In the genomic region with DNA sequence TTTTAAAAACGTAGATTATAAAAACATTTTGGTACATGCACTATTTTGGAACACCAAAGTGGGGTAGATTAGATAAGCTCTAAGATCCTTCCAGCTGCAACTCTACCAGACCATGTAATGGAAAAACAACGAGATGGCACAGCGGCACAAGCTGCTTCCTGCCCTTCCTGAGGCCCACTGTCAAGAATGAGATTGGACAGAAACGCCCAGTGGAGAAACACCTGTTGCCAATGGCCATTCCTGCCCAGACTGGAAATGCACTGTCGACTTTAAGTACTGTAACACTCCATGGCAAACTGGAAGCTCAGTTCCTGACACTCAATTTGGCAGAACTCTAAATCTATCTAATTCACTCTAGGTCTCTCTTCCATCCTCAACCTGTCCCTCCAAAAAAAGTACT, we compare ENCODE assay signal across 1 cellular context.
TF ChIP-seq lines count a peak whose summit lies in the region.

No MANE protein-coding gene starts in this region.

TF ChIP-seq in HEK293, 187 proteins besides CTCF, POLR2A, EP300 and RAD21 (continued from another document):
- TF ChIP-seq ZNF768 (tag by site-specific recombination; IDR thresholded peaks at IDR 0.05) (no peak), ZNF48 (tag by site-specific recombination; IDR thresholded peaks at IDR 0.05) (no peak), SCRT1 (tag by site-specific recombination; IDR thresholded peaks at IDR 0.05; ENCODE audit: borderline replicate concordance) (peak; percentile 56; the same call in 1 of the 2 replicates), ZNF596 (tag by site-specific recombination; IDR thresholded peaks at IDR 0.05) (no peak), ZNF175 (tag by site-specific recombination; IDR thresholded peaks at IDR 0.05) (no peak), ZNF214 (tag by site-specific recombination; IDR thresholded peaks at IDR 0.05; ENCODE audit: borderline replicate concordance) (no peak)
- TF ChIP-seq, protein P1, sequence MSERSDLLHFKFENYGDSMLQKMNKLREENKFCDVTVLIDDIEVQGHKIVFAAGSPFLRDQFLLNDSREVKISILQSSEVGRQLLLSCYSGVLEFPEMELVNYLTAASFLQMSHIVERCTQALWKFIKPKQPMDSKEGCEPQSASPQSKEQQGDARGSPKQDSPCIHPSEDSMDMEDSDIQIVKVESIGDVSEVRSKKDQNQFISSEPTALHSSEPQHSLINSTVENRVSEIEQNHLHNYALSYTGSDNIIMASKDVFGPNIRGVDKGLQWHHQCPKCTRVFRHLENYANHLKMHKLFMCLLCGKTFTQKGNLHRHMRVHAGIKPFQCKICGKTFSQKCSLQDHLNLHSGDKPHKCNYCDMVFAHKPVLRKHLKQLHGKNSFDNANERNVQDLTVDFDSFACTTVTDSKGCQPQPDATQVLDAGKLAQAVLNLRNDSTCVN (tag by site-specific recombination; optimal IDR thresholded peaks at IDR 0.05), result no peak
